30 cellular contexts compared by ENCODE assay signal in the genomic region with DNA sequence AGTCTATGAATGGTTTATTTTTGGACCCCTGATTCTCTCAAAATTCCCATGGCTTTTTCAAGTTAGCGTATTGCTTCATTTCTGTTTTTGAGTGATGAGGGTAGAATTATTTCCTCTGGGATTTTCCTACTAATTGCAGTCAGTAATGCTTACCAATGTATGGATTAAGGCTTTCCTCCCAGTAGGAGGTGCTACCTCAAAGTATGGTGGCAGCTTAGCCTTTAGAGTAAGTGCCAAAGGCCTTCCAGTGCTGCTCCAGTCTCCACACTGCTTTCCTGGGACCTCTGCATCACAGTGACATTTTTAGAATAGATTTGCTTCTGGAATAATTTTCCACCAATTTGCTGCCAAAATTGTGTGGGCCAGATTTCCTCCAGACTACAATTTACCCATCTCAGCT.
"Had no signal": no experiment of that assay in that cellular context is flagged by ENCODE, and none has a peak within 500 bp of the region (broad histone marks: within the 10 kb centered on the region; RNA-seq: fewer than 3 reads in every experiment).

No MANE protein-coding gene starts in this region.

- H3K4me3 Mint-ChIP-seq: activated B cell treated with CpG ODN at 0.5 μM for 24 hours; activated CD8-positive, alpha-beta memory T cell treated with anti-CD3 and anti-CD28 coated beads, Interleukin-2, amount 10 ng/mL, durations not matched to agents 7 days and 5 days; activated CD8-positive, alpha-beta T cell treated with anti-CD3 and anti-CD28 coated beads, Interleukin-2, amount 10 ng/mL, durations not matched to agents 7 days and 5 days; activated T-cell treated with anti-CD3 and anti-CD28 coated beads, Interleukin-2, amount 50 U/mL, for 72 hours; central memory CD8-positive, alpha-beta T cell; naive thymus-derived CD4-positive, alpha-beta T cell; stimulated activated effector memory CD8-positive, alpha-beta T cell treated with anti-CD3 and anti-CD28 coated beads, Interleukin-12 subunit alpha, Interleukin-12 subunit beta, amount 100 ng/mL, for 72 hours; stimulated activated naive CD8-positive, alpha-beta T cell treated with anti-CD3 and anti-CD28 coated beads, Interleukin-15, amount 100 ng/mL, for 72 hours; T-helper 17 cell; type B pancreatic cell had no signal

- H3K4me1 ChIP-seq: esophagus squamous epithelium, gastrocnemius medialis, pancreas, prostate gland, sigmoid colon, uterus had no signal

- H3K4me1 Mint-ChIP-seq: activated B cell treated with CpG ODN at 0.5 μM for 24 hours; central memory CD8-positive, alpha-beta T cell; stimulated activated effector memory CD8-positive, alpha-beta T cell treated with anti-CD3 and anti-CD28 coated beads, Interleukin-12 subunit alpha, Interleukin-12 subunit beta, amount 100 ng/mL, for 72 hours; stimulated activated naive CD8-positive, alpha-beta T cell treated with anti-CD3 and anti-CD28 coated beads, Interleukin-15, amount 100 ng/mL, for 72 hours; T-helper 17 cell had no signal

- H3K36me3 Mint-ChIP-seq: activated CD8-positive, alpha-beta memory T cell treated with anti-CD3 and anti-CD28 coated beads, Interleukin-2, amount 10 ng/mL, durations not matched to agents 7 days and 5 days; activated naive CD4-positive, alpha-beta T cell treated with anti-CD3 and anti-CD28 coated beads, Interleukin-2, amount 50 U/mL, for 72 hours; naive thymus-derived CD4-positive, alpha-beta T cell; stimulated activated effector memory CD8-positive, alpha-beta T cell treated with anti-CD3 and anti-CD28 coated beads, Interleukin-12 subunit alpha, Interleukin-12 subunit beta, amount 100 ng/mL, for 72 hours; type B pancreatic cell had no signal

- H3K4me3 ChIP-seq: esophagus squamous epithelium, gastrocnemius medialis, pancreas, prostate gland, sigmoid colon, uterus had no signal

- H3K36me3 ChIP-seq: esophagus squamous epithelium, gastrocnemius medialis, pancreas, prostate gland, sigmoid colon, uterus had no signal

- ATAC-seq: activated CD8-positive, alpha-beta memory T cell treated with anti-CD3 and anti-CD28 coated beads, Interleukin-2, amount 10 ng/mL, durations not matched to agents 7 days and 5 days; activated CD8-positive, alpha-beta T cell treated with anti-CD3 and anti-CD28 coated beads, Interleukin-2, amount 10 ng/mL, durations not matched to agents 7 days and 5 days; activated naive CD4-positive, alpha-beta T cell treated with anti-CD3 and anti-CD28 coated beads, Interleukin-2, amount 50 U/mL, for 72 hours; activated T-cell treated with anti-CD3 and anti-CD28 coated beads, Interleukin-2, amount 50 U/mL, for 72 hours; gastrocnemius medialis; left cardiac atrium; left ventricle myocardium superior; naive thymus-derived CD4-positive, alpha-beta T cell; pancreas; stimulated activated effector memory CD8-positive, alpha-beta T cell treated with anti-CD3 and anti-CD28 coated beads, Interleukin-12 subunit alpha, Interleukin-12 subunit beta, amount 100 ng/mL, for 72 hours; stimulated activated naive CD8-positive, alpha-beta T cell treated with anti-CD3 and anti-CD28 coated beads, Interleukin-15, amount 100 ng/mL, for 72 hours; T-helper 17 cell had no signal

- DNase-seq: activated B cell treated with CpG ODN at 0.5 μM for 24 hours; activated CD8-positive, alpha-beta memory T cell treated with anti-CD3 and anti-CD28 coated beads, Interleukin-2, amount 10 ng/mL, durations not matched to agents 7 days and 5 days; activated CD8-positive, alpha-beta T cell treated with anti-CD3 and anti-CD28 coated beads, Interleukin-2, amount 10 ng/mL, durations not matched to agents 7 days and 5 days; activated naive CD4-positive, alpha-beta T cell; activated T-cell treated with anti-CD3 and anti-CD28 coated beads, Interleukin-2, amount 50 U/mL, for 72 hours; dermis blood vessel endothelial cell; effector CD4-positive, alpha-beta T cell; esophagus squamous epithelium; gastrocnemius medialis; glutamatergic neuron; left cardiac atrium; left ventricle myocardium superior; naive thymus-derived CD4-positive, alpha-beta T cell; nucleus accumbens; pancreas; retina; sigmoid colon; small intestine; stimulated activated CD4-positive, alpha-beta T cell treated with anti-CD3 and anti-CD28 coated beads, Interleukin-4, amount 100 ng/mL, for 24 hours; stimulated activated naive CD8-positive, alpha-beta T cell treated with anti-CD3 and anti-CD28 coated beads, Interleukin-15, amount 100 ng/mL, for 72 hours; substantia nigra; T-helper 17 cell; T1000; uterus had no signal

- H3K27me3 ChIP-seq: esophagus squamous epithelium, gastrocnemius medialis, pancreas, sigmoid colon, uterus had no signal

- H3K9me3 Mint-ChIP-seq: activated B cell treated with CpG ODN at 0.5 μM for 24 hours; activated naive CD4-positive, alpha-beta T cell treated with anti-CD3 and anti-CD28 coated beads, Interleukin-2, amount 50 U/mL, for 72 hours; activated T-cell treated with anti-CD3 and anti-CD28 coated beads, Interleukin-2, amount 50 U/mL, for 72 hours; central memory CD8-positive, alpha-beta T cell; stimulated activated effector memory CD8-positive, alpha-beta T cell treated with anti-CD3 and anti-CD28 coated beads, Interleukin-12 subunit alpha, Interleukin-12 subunit beta, amount 100 ng/mL, for 72 hours; stimulated activated naive CD8-positive, alpha-beta T cell treated with anti-CD3 and anti-CD28 coated beads, Interleukin-15, amount 100 ng/mL, for 72 hours; type B pancreatic cell had no signal

- H3K9me3 ChIP-seq: esophagus squamous epithelium, gastrocnemius medialis, pancreas, prostate gland, sigmoid colon, uterus had no signal

- H3K27me3 Mint-ChIP-seq: type B pancreatic cell had no signal

- H3K27ac Mint-ChIP-seq: activated B cell treated with CpG ODN at 0.5 μM for 24 hours; activated CD8-positive, alpha-beta memory T cell treated with anti-CD3 and anti-CD28 coated beads, Interleukin-2, amount 10 ng/mL, durations not matched to agents 7 days and 5 days; activated CD8-positive, alpha-beta T cell treated with anti-CD3 and anti-CD28 coated beads, Interleukin-2, amount 10 ng/mL, durations not matched to agents 7 days and 5 days; activated naive CD4-positive, alpha-beta T cell treated with anti-CD3 and anti-CD28 coated beads, Interleukin-2, amount 50 U/mL, for 72 hours; activated T-cell treated with anti-CD3 and anti-CD28 coated beads, Interleukin-2, amount 50 U/mL, for 72 hours; naive thymus-derived CD4-positive, alpha-beta T cell; stimulated activated effector memory CD8-positive, alpha-beta T cell treated with anti-CD3 and anti-CD28 coated beads, Interleukin-12 subunit alpha, Interleukin-12 subunit beta, amount 100 ng/mL, for 72 hours; stimulated activated naive CD8-positive, alpha-beta T cell treated with anti-CD3 and anti-CD28 coated beads, Interleukin-15, amount 100 ng/mL, for 72 hours; T-helper 17 cell; type B pancreatic cell had no signal

- H3K27ac ChIP-seq: epithelial cell of prostate, esophagus squamous epithelium, gastrocnemius medialis, pancreas, prostate gland, sigmoid colon, uterus had no signal
